Comparison of ENCODE assay signal across 12 cellular contexts in genomic region chr1:42768172-42768571, GRCh38. TPM values are rescaled to one million over a fixed set of nuclear protein-coding genes. Genes with fewer than 3 reads are reported as not detected.
A peak's percentile ranks its signal among the peaks of the same experiment; 100 is the strongest.
DNase-seq lines count a peak whose midpoint lies in the region; ATAC-seq and TF ChIP-seq lines count a peak whose summit lies in the region.
"Had no signal": no experiment of that assay in that cellular context is flagged by ENCODE, and none has a peak within 500 bp of the region (broad histone marks: within the 10 kb centered on the region; RNA-seq: fewer than 3 reads in every experiment).

No MANE protein-coding gene starts in this region.

- intact Hi-C loops in dorsolateral prefrontal cortex (cut with DNase I) = loop anchor here (5.0 kb wide), 3 partner anchors 79 to 431 kb away; partner anchors contain the start of genes FOXJ3 (in 1 of the 2) and ZNF691 (in 1 of the 2)
- intact Hi-C loops in naive thymus-derived CD4-positive, alpha-beta T cell (cut with micrococcal nuclease) = no loop called here

- CTCF ChIA-PET in naive thymus-derived CD4-positive, alpha-beta T cell (lab: Charles Lee) = interaction anchor here (0.6 to 2.4 kb wide), 3 partner anchors 10 to 305 kb away, joined by 3 to 9 read pairs (median 5); no protein-coding TSS in a partner anchor

- H3K27ac ChIP-seq in KOPT-K1 (ENCODE audit: low read depth, low read length, poor library complexity, severe bottlenecking) (peak overlapping the region; percentile 74), dorsolateral prefrontal cortex (peak overlapping the region in 1 of 59 donors; percentile 95)
- peak overlapping the region; percentile 84 for H3K27ac ChIP-seq in naive thymus-derived CD4-positive, alpha-beta T cell (ENCODE audit: low read depth, low read length)

- no peak for ATAC-seq in naive thymus-derived CD4-positive, alpha-beta T cell
- no peak for ATAC-seq in HG03520 (IDR thresholded peaks at IDR 0.05; ENCODE audit: unreplicated experiment)
- no peak for ATAC-seq in HG03108 (IDR thresholded peaks at IDR 0.05; ENCODE audit: unreplicated experiment)

- POLR2A ChIA-PET in naive thymus-derived CD4-positive, alpha-beta T cell (lab: Charles Lee) = interaction anchor here (1.8 to 4.5 kb wide), 5 partner anchors 15 to 86 kb away, joined by 7 to 50 read pairs (median 37); partner anchors contain the start of genes ERMAP, SVBP, TMEM269 and YBX1

- TF ChIP-seq CTCF in AG10803 (conservative IDR thresholded peaks at IDR 0.05; ENCODE audit: low read length) = no peak
- no peak for TF ChIP-seq CTCF in dorsolateral prefrontal cortex (IDR thresholded peaks at IDR 0.05 in 54 of 56, conservative IDR thresholded peaks at IDR 0.05 in 2 of 56; ENCODE audit: low read depth in 1 of 56, partially characterized antibody in 56 of 56)

- no peak for DNase-seq in AG10803 (ENCODE audit: low read depth)
- DNase-seq in dorsolateral prefrontal cortex = no peak
- no peak for DNase-seq in naive thymus-derived CD4-positive, alpha-beta T cell
- no peak for DNase-seq in ureter (ENCODE audit: low spot score)
- no peak for DNase-seq in occipital lobe (lab: John Stamatoyannopoulos, UW)
- DNase-seq: DMS153, pancreas had no signal

- peaks cover 26 to 53% (median 38%) of the 10 kb centered on the region in 7 donors for H3K4me1 Mint-ChIP-seq in naive thymus-derived CD4-positive, alpha-beta T cell

- peak overlapping the region in 2 of 10 donors; percentile 25 to 92 for H3K4me3 Mint-ChIP-seq in naive thymus-derived CD4-positive, alpha-beta T cell
- H3K4me3 Mint-ChIP-seq: central memory CD8-positive, alpha-beta T cell had no signal

- no peaks in the 10 kb centered on the region for H3K27me3 ChIP-seq in dorsolateral prefrontal cortex
- no peaks in the 10 kb centered on the region for H3K27me3 ChIP-seq in naive thymus-derived CD4-positive, alpha-beta T cell (ENCODE audit: control insufficient read depth in 2 of 2, insufficient read depth in 2 of 2, low read length in 2 of 2)
- H3K27me3 ChIP-seq: pancreas had no signal

- peak overlapping the region; percentile 90 for H3K4me3 ChIP-seq in AG10803 (ENCODE audit: low read length)
- peak overlapping the region; percentile 75 to 100 (median 96) for H3K4me3 ChIP-seq in dorsolateral prefrontal cortex
- peak overlapping the region; percentile 91 for H3K4me3 ChIP-seq in naive thymus-derived CD4-positive, alpha-beta T cell (ENCODE audit: low read length)

- peaks cover 17% of the 10 kb centered on the region for H3K36me3 ChIP-seq in KOPT-K1 (ENCODE audit: insufficient read depth, low read length)
- H3K36me3 ChIP-seq in naive thymus-derived CD4-positive, alpha-beta T cell (ENCODE audit: control insufficient read depth in 2 of 3, insufficient read depth in 3 of 3, low read length in 3 of 3) = peaks cover 0 to 5% (median 0%) of the 10 kb centered on the region in 3 experiments
- H3K36me3 ChIP-seq: pancreas had no signal

- peaks cover 0 to 17% (median 3%) of the 10 kb centered on the region in 5 donors for H3K36me3 Mint-ChIP-seq in naive thymus-derived CD4-positive, alpha-beta T cell

- peaks cover 28 to 35% of the 10 kb centered on the region in 2 donors for H3K4me1 ChIP-seq in naive thymus-derived CD4-positive, alpha-beta T cell (ENCODE audit: control insufficient read depth in 2 of 2, insufficient read depth in 2 of 2, low read length in 2 of 2)

- no peaks in the 10 kb centered on the region for H3K27me3 Mint-ChIP-seq in naive thymus-derived CD4-positive, alpha-beta T cell
- H3K27me3 Mint-ChIP-seq: central memory CD8-positive, alpha-beta T cell had no signal

- no peaks in the 10 kb centered on the region for H3K9me3 ChIP-seq in KOPT-K1 (ENCODE audit: insufficient read depth, low read length, poor library complexity, severe bottlenecking)
- no peaks in the 10 kb centered on the region for H3K9me3 ChIP-seq in naive thymus-derived CD4-positive, alpha-beta T cell (ENCODE audit: control insufficient read depth in 2 of 3, low read length in 3 of 3)
- H3K9me3 ChIP-seq: pancreas had no signal

- H3K9me3 Mint-ChIP-seq in naive thymus-derived CD4-positive, alpha-beta T cell = no peaks in the 10 kb centered on the region
- H3K9me3 Mint-ChIP-seq: central memory CD8-positive, alpha-beta T cell had no signal

- H3K27ac Mint-ChIP-seq in naive thymus-derived CD4-positive, alpha-beta T cell = peak overlapping the region in 5 of 9 donors; percentile 70 to 96 (median 90)

RNA-seq across cellular contexts. Expression of gene C1orf50, which starts 1.1 kb away (rescaled TPM):
- total RNA-seq in dorsolateral prefrontal cortex (10 to 100 TPM in 68 of 120 experiments, 1 to 10 TPM in 52; 5.1 to 19.5 (median 10.6) TPM), ureter (8.1 TPM), occipital lobe (10.0 TPM)
- total RNA-seq in naive thymus-derived CD4-positive, alpha-beta T cell = 10 to 100 TPM in 4 of 5 experiments, 1 to 10 TPM in 1; 7.0 to 20.8 (median 18.1) TPM
- polyA plus RNA-seq in naive thymus-derived CD4-positive, alpha-beta T cell = 1 to 10 TPM; 3.4 to 3.5 TPM

RNA-seq across cellular contexts. Expression of gene P3H1, which starts 1.3 kb away (rescaled TPM):
- 10 to 100 TPM; 13.8 to 34.7 (median 21.9) TPM for total RNA-seq in dorsolateral prefrontal cortex
- total RNA-seq in naive thymus-derived CD4-positive, alpha-beta T cell = 10 to 100 TPM; 32.5 to 61.8 (median 47.3) TPM
- 10 to 100 TPM in 1 of 2 donors, 1 to 10 TPM in 1; 7.7 to 11.8 TPM for polyA plus RNA-seq in naive thymus-derived CD4-positive, alpha-beta T cell
- 22.0 TPM for total RNA-seq in ureter
- 10.9 TPM for total RNA-seq in occipital lobe

RNA-seq across cellular contexts. Expression of gene TMEM269, which starts 16.6 kb away (rescaled TPM):
- total RNA-seq in dorsolateral prefrontal cortex (1 to 10 TPM in 21 of 120 experiments, under 1 TPM in 80, not detected in 19; 0.14 to 2.3 (median 0.55) TPM), ureter (0.18 TPM), occipital lobe (0.47 TPM)
- total RNA-seq in naive thymus-derived CD4-positive, alpha-beta T cell = 1 to 10 TPM in 1 of 5 experiments, under 1 TPM in 4; 0.19 to 2.0 (median 0.35) TPM
- not detected for polyA plus RNA-seq in naive thymus-derived CD4-positive, alpha-beta T cell

RNA-seq across cellular contexts. Expression of gene CLDN19, which starts 28.1 kb away (rescaled TPM):
- total RNA-seq in dorsolateral prefrontal cortex (under 1 TPM in 2 of 120 experiments, not detected in 118; 0.23 to 0.35 TPM), ureter (not detected), occipital lobe (not detected)
- not detected for total RNA-seq in naive thymus-derived CD4-positive, alpha-beta T cell
- polyA plus RNA-seq in naive thymus-derived CD4-positive, alpha-beta T cell = not detected
- total RNA-seq: pancreas; T-helper 2 cell treated with Interferon-gamma antibody and Interleukin-4, amounts not matched to agents 100 ng/mL and 5 ng/mL, for 36 hours had no signal

RNA-seq across cellular contexts. Expression of gene ERMAP, which starts 48.8 kb away (rescaled TPM):
- total RNA-seq in dorsolateral prefrontal cortex = 10 to 100 TPM in 64 of 120 experiments, 1 to 10 TPM in 56; 5.9 to 20.1 (median 10.3) TPM
- 10 to 100 TPM in 1 of 5 experiments, 1 to 10 TPM in 4; 6.1 to 10.3 (median 6.7) TPM for total RNA-seq in naive thymus-derived CD4-positive, alpha-beta T cell
- polyA plus RNA-seq in naive thymus-derived CD4-positive, alpha-beta T cell = 1 to 10 TPM; 1.9 to 2.9 TPM
- 22.8 TPM for total RNA-seq in ureter
- total RNA-seq in occipital lobe = 1.9 TPM

Comparison
In these comparisons a context has a peak if more than half of its experiments do, and no peak if none do; other contexts are left out.
1. intact Hi-C loops: an anchor here in dorsolateral prefrontal cortex (5.0 kb wide); none called in naive thymus-derived CD4-positive, alpha-beta T cell.